1 cellular context compared by ENCODE assay signal in genomic region chr5:94025788-94026473, GRCh38.
TF ChIP-seq lines count a peak whose summit lies in the region.

No MANE protein-coding gene starts in this region.

TF ChIP-seq in HepG2, 621 proteins besides CTCF, POLR2A, EP300 and RAD21 (continued from another document and continues in another):
- peak; percentile 15; the same call in 1 of the 2 replicates for TF ChIP-seq ZNF281 (CRISPR knock-in tag; IDR thresholded peaks at IDR 0.05; ENCODE audit: borderline replicate concordance)
- no peak for TF ChIP-seq SCMH1 (CRISPR knock-in tag; IDR thresholded peaks at IDR 0.05; ENCODE audit: borderline replicate concordance)
- TF ChIP-seq ZNF441 (CRISPR knock-in tag; IDR thresholded peaks at IDR 0.05; ENCODE audit: borderline replicate concordance): no peak
- TF ChIP-seq ZNF30 (CRISPR knock-in tag; IDR thresholded peaks at IDR 0.05): no peak
- TF ChIP-seq HOXA9 (CRISPR knock-in tag; IDR thresholded peaks at IDR 0.05; ENCODE audit: borderline replicate concordance): no peak
- TF ChIP-seq HMG20B (CRISPR knock-in tag; conservative IDR thresholded peaks at IDR 0.05): no peak
- no peak for TF ChIP-seq ZSCAN31 (CRISPR knock-in tag; IDR thresholded peaks at IDR 0.05; ENCODE audit: low read depth)
- TF ChIP-seq GATAD2A (CRISPR knock-in tag; IDR thresholded peaks at IDR 0.05): no peak
- TF ChIP-seq ATF3 (CRISPR knock-in tag; IDR thresholded peaks at IDR 0.05): no peak
- no peak for TF ChIP-seq ZNF432 (CRISPR knock-in tag; IDR thresholded peaks at IDR 0.05; ENCODE audit: borderline replicate concordance)
- no peak for TF ChIP-seq FLYWCH1 (CRISPR knock-in tag; IDR thresholded peaks at IDR 0.05)
- TF ChIP-seq ZNF558 (CRISPR knock-in tag; IDR thresholded peaks at IDR 0.05; ENCODE audit: borderline replicate concordance): no peak
- TF ChIP-seq RERE (CRISPR knock-in tag; IDR thresholded peaks at IDR 0.05; ENCODE audit: low read depth): no peak
- no peak for TF ChIP-seq ZBTB25 (CRISPR knock-in tag; IDR thresholded peaks at IDR 0.05)
- TF ChIP-seq ZNF24 (IDR thresholded peaks at IDR 0.05): no peak
- no peak for TF ChIP-seq FOXK1 (CRISPR knock-in tag; IDR thresholded peaks at IDR 0.05; ENCODE audit: borderline replicate concordance, low read depth)
- peak; percentile 69; the same call in 1 of the 2 replicates for TF ChIP-seq NCOR1 (IDR thresholded peaks at IDR 0.05; ENCODE audit: borderline replicate concordance, low read length)
- TF ChIP-seq ZNF547 (CRISPR knock-in tag; IDR thresholded peaks at IDR 0.05): no peak
- TF ChIP-seq ZNF687 (CRISPR knock-in tag; IDR thresholded peaks at IDR 0.05): peak; percentile 59
- no peak for TF ChIP-seq CERS6 (CRISPR knock-in tag; IDR thresholded peaks at IDR 0.05)
- TF ChIP-seq KAT8 (CRISPR knock-in tag; IDR thresholded peaks at IDR 0.05): no peak
- TF ChIP-seq CEBPG (CRISPR knock-in tag; IDR thresholded peaks at IDR 0.05): 0 out of 2 replicates have a peak, but pooled peaks have one; percentile 28
- no peak for TF ChIP-seq CAMTA2 (CRISPR knock-in tag; IDR thresholded peaks at IDR 0.05; ENCODE audit: borderline replicate concordance)
- TF ChIP-seq ZNF451 (CRISPR knock-in tag; IDR thresholded peaks at IDR 0.05): no peak
- TF ChIP-seq STAG1 (CRISPR knock-in tag; IDR thresholded peaks at IDR 0.05): peak; percentile 66
- TF ChIP-seq ARNT (IDR thresholded peaks at IDR 0.05): no peak
- no peak for TF ChIP-seq ZBTB10 (CRISPR knock-in tag; IDR thresholded peaks at IDR 0.05; ENCODE audit: borderline replicate concordance)
- 0 out of 2 replicates have a peak, but pooled peaks have one; percentile 32 for TF ChIP-seq ZFY (CRISPR knock-in tag; IDR thresholded peaks at IDR 0.05)
- TF ChIP-seq NFIC (IDR thresholded peaks at IDR 0.05; ENCODE audit: low read length): no peak
- TF ChIP-seq SMAD3 (CRISPR knock-in tag; IDR thresholded peaks at IDR 0.05): no peak
- TF ChIP-seq MYC (CRISPR knock-in tag; IDR thresholded peaks at IDR 0.05; ENCODE audit: borderline replicate concordance): peak; percentile 43; the same call in 1 of the 2 replicates
- no peak for TF ChIP-seq ZBTB14 (CRISPR knock-in tag; IDR thresholded peaks at IDR 0.05)
- TF ChIP-seq HBP1 (CRISPR knock-in tag; IDR thresholded peaks at IDR 0.05; ENCODE audit: low read depth): no peak
- no peak for TF ChIP-seq ZNF709 (CRISPR knock-in tag; IDR thresholded peaks at IDR 0.05)
- TF ChIP-seq JARID2 (CRISPR knock-in tag; IDR thresholded peaks at IDR 0.05; ENCODE audit: insufficient replicate concordance): no peak
- TF ChIP-seq BORCS8-MEF2B (CRISPR knock-in tag; IDR thresholded peaks at IDR 0.05): peak; percentile 44; the same call in 1 of the 2 replicates
- TF ChIP-seq ZNF205 (CRISPR knock-in tag; IDR thresholded peaks at IDR 0.05): 0 out of 2 replicates have a peak, but pooled peaks have one; percentile 39
- no peak for TF ChIP-seq ZNF44 (CRISPR knock-in tag; IDR thresholded peaks at IDR 0.05)
- TF ChIP-seq ETV5 (CRISPR knock-in tag; IDR thresholded peaks at IDR 0.05; ENCODE audit: borderline replicate concordance): no peak
- no peak for TF ChIP-seq MXD1 (CRISPR knock-in tag; IDR thresholded peaks at IDR 0.05)
